26 cellular contexts compared by ENCODE assay signal in genomic region chr2:239916205-239917127, GRCh38.
A peak's percentile ranks its signal among the peaks of the same experiment; 100 is the strongest.
DNase-seq lines count a peak whose midpoint lies in the region; ATAC-seq and TF ChIP-seq lines count a peak whose summit lies in the region.
"Had no signal": no experiment of that assay in that cellular context is flagged by ENCODE, and none has a peak within 500 bp of the region (broad histone marks: within the 10 kb centered on the region; RNA-seq: fewer than 3 reads in every experiment).

No MANE protein-coding gene starts in this region.

- peak; percentile 79 for ATAC-seq in esophagus mucosa
- ATAC-seq in HG02884 (IDR thresholded peaks at IDR 0.05; ENCODE audit: unreplicated experiment): no peak
- ATAC-seq: gastroesophageal sphincter, T-helper 17 cell had no signal

- no peaks in the 10 kb centered on the region for H3K4me1 ChIP-seq in mammary epithelial cell (ENCODE audit: insufficient read depth, low read length)
- H3K4me1 ChIP-seq: parathyroid adenoma had no signal

- peaks cover 6% of the 10 kb centered on the region for H3K4me1 Mint-ChIP-seq in MCF 10A (ENCODE audit: insufficient read depth, unreplicated experiment)
- no peaks in the 10 kb centered on the region for H3K4me1 Mint-ChIP-seq in HFFc6 (ENCODE audit: low read depth)
- no peaks in the 10 kb centered on the region for H3K4me1 Mint-ChIP-seq in Calu3 (ENCODE audit: low read depth, unreplicated experiment)
- H3K4me1 Mint-ChIP-seq: nephron progenitor cell, T-helper 17 cell had no signal

- in situ Hi-C loops in mammary epithelial cell (cut with MboI; ENCODE audit: low sequenced_read_pairs in 2 of 2): no loop called here

- H3K4me3 Mint-ChIP-seq in MCF 10A (ENCODE audit: unreplicated experiment) (no peak overlapping the region), HFFc6 (no peak overlapping the region), Calu3 (ENCODE audit: low read depth, unreplicated experiment) (no peak overlapping the region)
- H3K4me3 Mint-ChIP-seq: B cell, nephron progenitor cell, T-helper 17 cell had no signal

- H4K20me1 ChIP-seq in mammary epithelial cell (ENCODE audit: insufficient read depth, low read length): no peaks in the 10 kb centered on the region

- no peaks in the 10 kb centered on the region for H3K79me2 ChIP-seq in mammary epithelial cell (ENCODE audit: insufficient read depth, low read length)
- H3K79me2 ChIP-seq: parathyroid adenoma had no signal

- H3K27ac Mint-ChIP-seq in MCF 10A (ENCODE audit: low read depth, unreplicated experiment): peak overlapping the region; percentile 55
- H3K27ac Mint-ChIP-seq in HFFc6: no peak overlapping the region
- H3K27ac Mint-ChIP-seq in Calu3 (ENCODE audit: unreplicated experiment): no peak overlapping the region
- H3K27ac Mint-ChIP-seq: B cell, nephron progenitor cell, T-helper 17 cell had no signal

- H3K27ac ChIP-seq in mammary epithelial cell (ENCODE audit: insufficient read depth, low read depth, low read length): no peak overlapping the region
- H3K27ac ChIP-seq: esophagus muscularis mucosa, gastroesophageal sphincter, parathyroid adenoma, sigmoid colon, SK-N-MC, upper lobe of left lung had no signal

- no peak overlapping the region for H3K4me2 ChIP-seq in mammary epithelial cell (ENCODE audit: insufficient read depth, low read depth, low read length)

- 93% methylated on average over 9 of the region's 13 CpGs for WGBS in mammary epithelial cell (ENCODE audit: low coverage, missing lambda C conversion rate)

- H3K36me3 ChIP-seq in mammary epithelial cell (ENCODE audit: insufficient read depth, low read length): no peaks in the 10 kb centered on the region
- H3K36me3 ChIP-seq: esophagus muscularis mucosa, gastroesophageal sphincter, sigmoid colon, upper lobe of left lung had no signal

- H3K9me3 Mint-ChIP-seq in MCF 10A (ENCODE audit: unreplicated experiment) (peaks cover 2% of the 10 kb centered on the region), HFFc6 (peaks cover 13% of the 10 kb centered on the region), Calu3 (ENCODE audit: low read depth, unreplicated experiment) (peaks cover 2% of the 10 kb centered on the region)

- no peaks in the 10 kb centered on the region for H3K27me3 ChIP-seq in mammary epithelial cell (ENCODE audit: insufficient read depth, low read length)
- H3K27me3 ChIP-seq: esophagus muscularis mucosa, gastroesophageal sphincter, sigmoid colon, upper lobe of left lung had no signal

- peaks cover 34% of the 10 kb centered on the region for H3K9me3 ChIP-seq in mammary epithelial cell (replicated peaks; ENCODE audit: insufficient read depth, low read length)

- H3K4me3 ChIP-seq in mammary epithelial cell (replicated peaks in 1 of 3; ENCODE audit: insufficient read depth in 1 of 3, low read depth in 2 of 3, low read length in 3 of 3): no peak overlapping the region
- H3K4me3 ChIP-seq: esophagus muscularis mucosa, gastroesophageal sphincter, sigmoid colon, SK-N-MC, upper lobe of left lung had no signal

- DNase-seq in MCF 10A (ENCODE audit: unreplicated experiment) (no peak), mammary epithelial cell (no peak), posterior vena cava (ENCODE audit: low spot score) (peak; percentile 51), HFFc6 (no peak), Calu3 (no peak)
- DNase-seq in stimulated activated CD4-positive, alpha-beta T cell treated with anti-CD3 and anti-CD28 coated beads, Interleukin-4, amount 100 ng/mL, for 24 hours: no peak
- DNase-seq: activated CD4-positive, alpha-beta T cell treated with anti-CD3 and anti-CD28 coated beads for 48 hours; activated CD8-positive, alpha-beta memory T cell treated with anti-CD3 and anti-CD28 coated beads, Interleukin-2, amount 50 U/mL, for 4 hours; activated gamma-delta T cell; cerebellar nuclear complex; DND-41; effector CD4-positive, alpha-beta T cell; Karpas-422; NCI-H526 treated with DMSO at 0.1 percent for 48 hours; nephron progenitor cell; RPMI8226; sigmoid colon; T-helper 17 cell had no signal

- no peaks in the 10 kb centered on the region for H3K36me3 Mint-ChIP-seq in MCF 10A (ENCODE audit: insufficient read depth, unreplicated experiment)
- H3K36me3 Mint-ChIP-seq in HFFc6 (ENCODE audit: low read depth): no peaks in the 10 kb centered on the region
- H3K36me3 Mint-ChIP-seq in Calu3 (ENCODE audit: insufficient read depth, unreplicated experiment): no peaks in the 10 kb centered on the region

- dilution Hi-C loops in mammary epithelial cell (cut with HindIII; ENCODE audit: low sequenced_read_pairs): no loop called here

- no peak overlapping the region for H2AFZ ChIP-seq in mammary epithelial cell (ENCODE audit: low read depth, low read length)
- H2AFZ ChIP-seq: parathyroid adenoma had no signal

- POLR2A ChIA-PET in MCF 10A (lab: Yijun Ruan, JAX): interaction anchor here (1.2 kb wide), 1 partner anchor 10 kb away, joined by 3 read pairs; no protein-coding TSS in a partner anchor

- H3K27me3 Mint-ChIP-seq in MCF 10A (ENCODE audit: insufficient read depth, unreplicated experiment) (peaks cover 1% of the 10 kb centered on the region), HFFc6 (ENCODE audit: insufficient read depth) (peaks cover 6% of the 10 kb centered on the region), Calu3 (ENCODE audit: unreplicated experiment) (peaks cover 2% of the 10 kb centered on the region)
- H3K27me3 Mint-ChIP-seq: B cell, T-helper 17 cell had no signal

- intact Hi-C loops in MCF 10A (cut with micrococcal nuclease): no loop called here
- intact Hi-C loops in mammary epithelial cell (cut with micrococcal nuclease): no loop called here
- intact Hi-C loops in posterior vena cava (cut with DNase I): no loop called here
- intact Hi-C loops in Calu3 (cut with micrococcal nuclease; ENCODE audit: unreplicated experiment): no loop called here

- TF ChIP-seq CTCF in MCF 10A (IDR thresholded peaks at IDR 0.05; ENCODE audit: unreplicated experiment) (no peak), mammary epithelial cell (conservative IDR thresholded peaks at IDR 0.05 in 1 of 2, IDR thresholded peaks at IDR 0.05 in 1 of 2; ENCODE audit: extremely low read depth in 1 of 2, insufficient read depth in 1 of 2, low read depth in 1 of 2, low read length in 2 of 2) (no peak), HFFc6 (IDR thresholded peaks at IDR 0.05) (no peak), Calu3 (IDR thresholded peaks at IDR 0.05; ENCODE audit: unreplicated experiment) (no peak)

- no peak overlapping the region for H3K9ac ChIP-seq in mammary epithelial cell (ENCODE audit: insufficient read depth, low read length)
- H3K9ac ChIP-seq: parathyroid adenoma had no signal

- CTCF ChIA-PET in MCF 10A (lab: Yijun Ruan, JAX): interaction anchor here (1.0 kb wide), 1 partner anchor 9 kb away, joined by 4 read pairs; no protein-coding TSS in a partner anchor
- CTCF ChIA-PET in mammary epithelial cell (lab: Charles Lee; ENCODE audit: low non-redundant PET): no interaction called here
- CTCF ChIA-PET in Calu3 (lab: Charles Lee): no interaction called here

- BruUV-seq in MCF 10A (replicated peaks; lab: Mats Ljungman, UMichigan): no TSS peak
- BruUV-seq in mammary epithelial cell (replicated peaks; lab: Mats Ljungman, UMichigan): no TSS peak
- no TSS peak for BruUV-seq in Calu3 (replicated peaks; lab: Mats Ljungman, UMichigan)
